In the genomic region with DNA sequence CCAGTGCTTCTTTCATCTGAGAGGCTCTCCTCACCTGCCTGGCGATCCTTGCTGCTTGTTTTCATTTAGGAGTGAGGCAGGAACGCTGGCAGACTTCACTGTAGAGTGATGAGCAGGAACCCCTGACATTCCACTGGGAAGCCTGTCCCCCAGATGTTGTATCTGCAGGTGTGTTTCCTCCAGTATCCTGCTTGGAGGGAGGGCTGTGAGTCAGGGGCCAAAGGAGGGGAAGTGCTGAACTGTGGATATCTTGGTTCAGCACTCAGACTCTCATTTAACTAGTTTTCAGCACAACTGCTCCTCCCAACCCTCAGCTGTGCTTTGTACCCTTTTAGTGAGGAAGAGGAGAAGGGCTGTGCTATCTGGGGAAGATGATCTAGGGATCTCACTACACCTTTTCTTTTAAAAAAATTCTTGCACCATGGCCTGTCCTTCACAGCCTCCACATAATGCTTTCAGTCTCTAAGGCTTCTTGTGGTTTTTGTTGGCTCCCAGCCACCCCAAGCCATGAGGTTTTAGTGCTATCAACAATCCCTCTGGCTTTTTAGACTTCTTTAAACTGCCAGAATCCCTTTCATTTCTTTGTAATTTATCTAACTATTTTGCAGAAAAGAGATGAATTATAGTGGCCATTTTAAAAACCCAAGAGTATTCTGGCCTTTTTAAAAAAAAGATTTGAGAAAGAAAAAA, we compare ENCODE assay signal across 9 cellular contexts. TPM values are rescaled to one million over a fixed set of nuclear protein-coding genes. Genes with fewer than 3 reads are reported as not detected.
DNase-seq lines count a peak whose midpoint lies in the region; ATAC-seq and TF ChIP-seq lines count a peak whose summit lies in the region.
"Had no signal": no experiment of that assay in that cellular context is flagged by ENCODE, and none has a peak within 500 bp of the region (broad histone marks: within the 10 kb centered on the region; RNA-seq: fewer than 3 reads in every experiment).

No MANE protein-coding gene starts in this region.

- no peaks in the 10 kb centered on the region for H3K36me3 ChIP-seq in RWPE2 (ENCODE audit: low read depth)

- H3K4me3 ChIP-seq in RWPE2 (ENCODE audit: severe bottlenecking): no peak overlapping the region

- H3K27ac ChIP-seq in RWPE2 (ENCODE audit: poor library complexity, severe bottlenecking): no peak overlapping the region

- peaks cover 5% of the 10 kb centered on the region for H3K4me1 ChIP-seq in RWPE2 (ENCODE audit: insufficient read depth, poor library complexity, severe bottlenecking)

- no peaks in the 10 kb centered on the region for H3K9me3 Mint-ChIP-seq in HFFc6

- H3K36me3 Mint-ChIP-seq in HFFc6 (ENCODE audit: low read depth): no peaks in the 10 kb centered on the region

- H3K27me3 ChIP-seq in RWPE2 (ENCODE audit: insufficient read depth, poor library complexity, severe bottlenecking): no peaks in the 10 kb centered on the region

- no peaks in the 10 kb centered on the region for H3K9me3 ChIP-seq in RWPE2 (ENCODE audit: severe bottlenecking)

- H3K4me3 Mint-ChIP-seq in HFFc6: no peak overlapping the region

- H3K4me1 Mint-ChIP-seq in HFFc6 (ENCODE audit: low read depth): peaks cover 13% of the 10 kb centered on the region

- no peaks in the 10 kb centered on the region for H3K27me3 Mint-ChIP-seq in HFFc6 (ENCODE audit: insufficient read depth)

- intact Hi-C loops in left ventricle myocardium superior (cut with micrococcal nuclease): no loop called here

- peak; percentile 77 for DNase-seq in EH (ENCODE audit: low read depth)
- peak; percentile 25 for DNase-seq in HFFc6
- no peak for DNase-seq in RWPE2 (ENCODE audit: low spot score)
- DNase-seq in left ventricle myocardium superior: peak; percentile 51
- no peak for DNase-seq in NK-92 treated with Interleukin-12 subunit alpha and Interleukin-12 subunit beta, amount 100 ng/mL, for 24 hours (lab: John Stamatoyannopoulos, UW)
- DNase-seq in GM19240 (ENCODE audit: insufficient read length, low spot score): no peak
- no peak for DNase-seq in activated naive CD4-positive, alpha-beta T cell treated with anti-CD3 and anti-CD28 coated beads, Interleukin-2, amount 50 U/mL, for 16 hours
- DNase-seq: NCI-H1436 had no signal

- no peak for TF ChIP-seq CTCF in HFFc6 (IDR thresholded peaks at IDR 0.05)
- no peak for TF ChIP-seq CTCF in RWPE2 (IDR thresholded peaks at IDR 0.05; ENCODE audit: poor library complexity, severe bottlenecking)

- ATAC-seq in RWPE2 (ENCODE audit: low read depth) (peak; percentile 79), left ventricle myocardium superior (peak; percentile 45), HG03354 (IDR thresholded peaks at IDR 0.05; ENCODE audit: poor library complexity, severe bottlenecking, unreplicated experiment) (no peak)

- no peak overlapping the region for H3K27ac Mint-ChIP-seq in HFFc6

RNA-seq across cellular contexts. Expression of a gene that starts 11.2 kb away (rescaled TPM):
- total RNA-seq in HFFc6 (2021; fragmentation: NEBNext Ultra II Directional; extraction: Animal tissue kit (Norgen Biotek cat#: 25700)): 1 to 10 TPM; 1.4 to 2.2 (median 1.7) TPM
- total RNA-seq in left ventricle myocardium superior: 8.8 TPM

RNA-seq across cellular contexts. Expression of a gene that starts 24.4 kb away (rescaled TPM):
- 10 to 100 TPM; 36.7 to 43.4 (median 38.3) TPM for total RNA-seq in HFFc6 (2021; fragmentation: NEBNext Ultra II Directional; extraction: Animal tissue kit (Norgen Biotek cat#: 25700))
- total RNA-seq in left ventricle myocardium superior: 33.0 TPM

Comparison
In these comparisons a context has a peak if more than half of its experiments do, and no peak if none do; other contexts are left out.
1. DNase-seq: peak in EH (single experiment), HFFc6 (single experiment) and left ventricle myocardium superior (single experiment); none in RWPE2 (single experiment), NK-92 treated with Interleukin-12 subunit alpha and Interleukin-12 subunit beta, amount 100 ng/mL, for 24 hours (single experiment), GM19240 (single experiment) and activated naive CD4-positive, alpha-beta T cell treated with anti-CD3 and anti-CD28 coated beads, Interleukin-2, amount 50 U/mL, for 16 hours (single experiment).